In the genomic region with DNA sequence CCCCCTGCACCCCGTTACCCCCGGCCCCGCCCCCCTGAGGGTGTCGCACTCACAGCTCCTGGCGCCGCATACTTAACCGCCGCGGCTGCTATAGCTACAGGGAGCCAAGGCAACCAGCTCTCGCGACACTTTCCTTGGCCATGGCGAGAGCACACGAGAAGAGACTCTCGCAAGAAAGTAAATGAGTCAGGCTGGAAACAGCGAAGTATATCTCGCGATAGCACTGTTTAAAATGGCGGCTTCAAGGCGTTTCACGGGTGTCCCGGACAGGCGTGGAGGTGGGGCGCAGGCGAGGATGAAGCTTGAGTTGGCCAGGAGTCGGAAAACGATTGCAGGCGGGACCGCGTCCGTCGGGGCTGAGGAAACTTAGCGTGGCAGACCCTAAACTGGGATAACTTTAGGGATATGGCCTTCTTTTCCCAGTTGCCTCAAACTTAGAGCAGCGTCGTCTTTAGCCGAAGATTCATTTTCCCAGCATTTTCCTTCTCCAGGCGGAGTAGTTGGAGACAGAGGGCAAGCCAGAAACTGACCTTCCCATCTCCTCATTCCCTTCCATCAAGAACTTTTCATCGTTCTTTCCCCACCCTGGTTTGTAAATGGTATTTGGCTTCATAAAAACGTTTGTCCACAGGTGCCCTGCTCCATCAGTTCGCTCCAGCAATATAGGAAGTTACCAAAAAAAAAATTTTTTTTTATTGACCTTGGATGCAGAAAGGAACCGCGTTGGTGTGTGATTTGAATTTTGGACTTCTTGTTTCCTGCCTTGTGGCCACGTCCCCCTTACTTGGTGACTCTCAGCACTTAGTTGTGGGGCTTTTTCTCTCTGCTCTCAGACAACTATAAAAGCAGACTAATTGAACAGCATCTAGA, we compare ENCODE assay signal across 8 cellular contexts. TPM values are rescaled to one million over a fixed set of nuclear protein-coding genes. Genes with fewer than 3 reads are reported as not detected.
DNase-seq lines count a peak whose midpoint lies in the region; ATAC-seq and TF ChIP-seq lines count a peak whose summit lies in the region.

No MANE protein-coding gene starts in this region.

- TF ChIP-seq POLR2A in esophagus muscularis mucosa (IDR thresholded peaks at IDR 0.05; ENCODE audit: low read depth): no peak

- H3K4me3 Mint-ChIP-seq in activated T-cell treated with anti-CD3 and anti-CD28 coated beads, Interleukin-2, amount 50 U/mL, for 4 hours: peak overlapping the region; percentile 93

- TSS peak; percentile 88 for BruUV-seq in PC-3 (replicated peaks; lab: Mats Ljungman, UMichigan)

- no peaks in the 10 kb centered on the region for H3K27me3 Mint-ChIP-seq in activated T-cell treated with anti-CD3 and anti-CD28 coated beads, Interleukin-2, amount 50 U/mL, for 4 hours (ENCODE audit: low read depth)

- no peak for TF ChIP-seq CTCF in PC-3 (conservative IDR thresholded peaks at IDR 0.05; ENCODE audit: low read depth, low read length)
- peak in 1 of 3 experiments; percentile 12 for TF ChIP-seq CTCF in esophagus muscularis mucosa (IDR thresholded peaks at IDR 0.05)

- ATAC-seq in GM21717 (IDR thresholded peaks at IDR 0.05; ENCODE audit: unreplicated experiment): peak; percentile 93
- peak; percentile 97 for ATAC-seq in PC-3
- ATAC-seq in activated T-cell treated with anti-CD3 and anti-CD28 coated beads, Interleukin-2, amount 50 U/mL, for 4 hours: peak; percentile 99

- H3K27me3 ChIP-seq in PC-3 (ENCODE audit: low read length): no peaks in the 10 kb centered on the region
- no peaks in the 10 kb centered on the region for H3K27me3 ChIP-seq in esophagus muscularis mucosa
- H3K27me3 ChIP-seq in muscle layer of colon (ENCODE audit: control insufficient read depth in 1 of 2, insufficient read depth in 2 of 2, low read length in 2 of 2): no peaks in the 10 kb centered on the region

- CTCF ChIA-PET in PC-3 (lab: Charles Lee): interaction anchor here (0.5 to 1.8 kb wide), 5 partner anchors 16 to 213 kb away, joined by 3 to 10 read pairs (median 5); no protein-coding TSS in a partner anchor

- peak overlapping the region; percentile 100 for H3K4me3 ChIP-seq in Jurkat, Clone E6-1 (ENCODE audit: low read length)
- peak overlapping the region; percentile 76 for H3K4me3 ChIP-seq in PC-3 (ENCODE audit: low read length)
- peak overlapping the region; percentile 69 to 95 (median 82) for H3K4me3 ChIP-seq in esophagus muscularis mucosa
- peak overlapping the region; percentile 78 to 92 for H3K4me3 ChIP-seq in muscle layer of colon (ENCODE audit: low read depth in 1 of 2, low read length in 2 of 2)

- no peaks in the 10 kb centered on the region for H3K36me3 Mint-ChIP-seq in activated T-cell treated with anti-CD3 and anti-CD28 coated beads, Interleukin-2, amount 50 U/mL, for 4 hours (ENCODE audit: insufficient read depth)

- peak overlapping the region; percentile 80 for H3K9ac ChIP-seq in PC-3 (ENCODE audit: low read length)
- peak overlapping the region; percentile 78 for H3K9ac ChIP-seq in muscle layer of colon (ENCODE audit: low read length)

- peak overlapping the region; percentile 85 for H3K4me2 ChIP-seq in PC-3 (ENCODE audit: low read length)

- H2AFZ ChIP-seq in PC-3 (ENCODE audit: low read length): peak overlapping the region; percentile 96

- H3K9me3 ChIP-seq in PC-3 (ENCODE audit: low read length) (no peaks in the 10 kb centered on the region), esophagus muscularis mucosa (no peaks in the 10 kb centered on the region), muscle layer of colon (ENCODE audit: low read length) (no peaks in the 10 kb centered on the region)

- no peaks in the 10 kb centered on the region for H3F3A ChIP-seq in PC-3 (ENCODE audit: low read length, unreplicated experiment)

- H3K27ac ChIP-seq in PC-3 (ENCODE audit: low read length) (peak overlapping the region; percentile 40), esophagus muscularis mucosa (replicated peaks in 1 of 4) (peak overlapping the region; percentile 81 to 89 (median 82)), muscle layer of colon (ENCODE audit: low read depth, low read length) (peak overlapping the region; percentile 70)

- H3K4me1 Mint-ChIP-seq in activated T-cell treated with anti-CD3 and anti-CD28 coated beads, Interleukin-2, amount 50 U/mL, for 4 hours (ENCODE audit: low read depth): peaks cover 20% of the 10 kb centered on the region

- POLR2A ChIA-PET in PC-3 (lab: Charles Lee; ENCODE audit: unreplicated experiment): interaction anchor here (0.5 to 1.7 kb wide), 11 partner anchors 12 to 159 kb away, joined by 3 to 25 read pairs (median 7); a partner anchor contains a TSS

- no peaks in the 10 kb centered on the region for H3K36me3 ChIP-seq in PC-3 (ENCODE audit: low read depth, low read length)
- H3K36me3 ChIP-seq in esophagus muscularis mucosa: no peaks in the 10 kb centered on the region
- no peaks in the 10 kb centered on the region for H3K36me3 ChIP-seq in muscle layer of colon (ENCODE audit: insufficient read depth, low read length)

- peak; percentile 99 for DNase-seq in DMS53 (lab: John Stamatoyannopoulos, UW)
- DNase-seq in Jurkat, Clone E6-1 (ENCODE audit: low read depth, low spot score): peak; percentile 98
- DNase-seq in PC-3: peak; percentile 100
- peak; percentile 91 for DNase-seq in activated T-cell treated with anti-CD3 and anti-CD28 coated beads, Interleukin-2, amount 50 U/mL, for 4 hours
- peak; percentile 95 for DNase-seq in esophagus muscularis mucosa (ENCODE audit: extremely low spot score)
- DNase-seq in stimulated activated CD8-positive, alpha-beta memory T cell treated with anti-CD3 and anti-CD28 coated beads, Interleukin-7, amount 100 ng/mL, for 1 hour (ENCODE audit: low read depth in 2 of 2): peak; percentile 79 to 86

- H3K79me2 ChIP-seq in PC-3 (ENCODE audit: low read length): peaks cover 49% of the 10 kb centered on the region

- intact Hi-C loops in PC-3 (cut with micrococcal nuclease): loop anchor here (1.0 kb wide), 5 partner anchors 18 to 130 kb away; a partner anchor contains a TSS
- intact Hi-C loops in esophagus muscularis mucosa (cut with DNase I): loop anchor here (5.0 kb wide), 2 partner anchors 39 to 99 kb away; no protein-coding TSS in a partner anchor

- 3% methylated on average over 36 of the region's 42 CpGs for WGBS in esophagus muscularis mucosa

- no peaks in the 10 kb centered on the region for H4K20me1 ChIP-seq in PC-3 (ENCODE audit: low read length)

- peaks cover 14% of the 10 kb centered on the region for H3K4me1 ChIP-seq in PC-3 (ENCODE audit: insufficient read depth, low read length)
- peaks cover 11 to 17% (median 16%) of the 10 kb centered on the region in 4 donors for H3K4me1 ChIP-seq in esophagus muscularis mucosa
- peaks cover 8% of the 10 kb centered on the region for H3K4me1 ChIP-seq in muscle layer of colon (ENCODE audit: insufficient read depth, low read length)

- TF ChIP-seq EP300 in esophagus muscularis mucosa (IDR thresholded peaks at IDR 0.05): no peak

- H3K9me3 Mint-ChIP-seq in activated T-cell treated with anti-CD3 and anti-CD28 coated beads, Interleukin-2, amount 50 U/mL, for 4 hours: no peaks in the 10 kb centered on the region

- H3K9me2 ChIP-seq in PC-3 (replicated peaks; ENCODE audit: low read length): no peaks in the 10 kb centered on the region

RNA-seq across cellular contexts. Expression of a gene that starts 15.2 kb away (rescaled TPM):
- not detected for polyA plus RNA-seq in Jurkat, Clone E6-1 (2012; ENCODE audit: insufficient read depth, insufficient read length)
- total RNA-seq in PC-3 (2014; rRNA removed) (0.17 TPM in 1 of 2 replicates, not detected in the other), esophagus muscularis mucosa (under 1 TPM in 2 of 4 donors, not detected in 2; 0.17 to 0.29 TPM)
- not detected for total RNA-seq in activated T-cell treated with anti-CD3 and anti-CD28 coated beads, Interleukin-2, amount 50 U/mL, for 4 hours

RNA-seq across cellular contexts. Expression of a gene that starts 29.7 kb away (rescaled TPM):
- polyA plus RNA-seq in Jurkat, Clone E6-1 (2012; ENCODE audit: insufficient read depth, insufficient read length): not detected
- 0.06 TPM in 1 of 2 replicates, not detected in the other for total RNA-seq in PC-3 (2014; rRNA removed)
- under 1 TPM in 1 of 3 donors, not detected in 2; 0.18 TPM for total RNA-seq in activated T-cell treated with anti-CD3 and anti-CD28 coated beads, Interleukin-2, amount 50 U/mL, for 4 hours
- not detected for total RNA-seq in esophagus muscularis mucosa

RNA-seq across cellular contexts. Expression of a gene that starts 35.0 kb away (rescaled TPM):
- 11.6 TPM for polyA plus RNA-seq in Jurkat, Clone E6-1 (2012; ENCODE audit: insufficient read depth, insufficient read length)
- total RNA-seq in PC-3 (2014; rRNA removed) (40.5 and 43.7 TPM in 2 replicates), esophagus muscularis mucosa (10 to 100 TPM; 45.6 to 54.8 (median 46.7) TPM)
- total RNA-seq in activated T-cell treated with anti-CD3 and anti-CD28 coated beads, Interleukin-2, amount 50 U/mL, for 4 hours: 10 to 100 TPM in 2 of 3 donors, 1 to 10 TPM in 1; 8.8 to 11.9 (median 10.5) TPM

Comparison
In these comparisons a context has a peak if more than half of its experiments do, and no peak if none do; other contexts are left out.
1. Peak in every context shown above with its lines: DNase-seq, ATAC-seq, H3K4me3 ChIP-seq and H3K27ac ChIP-seq.